Comparison of ENCODE assay signal across 8 cellular contexts in genomic region chr5:58759745-58760144, GRCh38.
DNase-seq lines count a peak whose midpoint lies in the region; ATAC-seq and TF ChIP-seq lines count a peak whose summit lies in the region.

No MANE protein-coding gene starts in this region.

- no peaks in the 10 kb centered on the region for H3K27me3 Mint-ChIP-seq in CD4-positive, alpha-beta memory T cell
- H3K27me3 Mint-ChIP-seq in activated naive CD8-positive, alpha-beta T cell, result no peaks in the 10 kb centered on the region

- POLR2A ChIA-PET in CD4-positive, alpha-beta memory T cell (lab: Charles Lee; ENCODE audit: partially characterized antibody), result no interaction called here

- peak overlapping the region; percentile 49 to 95 (median 88) for H3K27ac Mint-ChIP-seq in CD4-positive, alpha-beta memory T cell
- no peak overlapping the region for H3K27ac Mint-ChIP-seq in activated naive CD8-positive, alpha-beta T cell

- DNase-seq in CD4-positive, alpha-beta memory T cell, result peak in 4 of 5 donors; percentile 23 to 34 (median 29)
- DNase-seq in mucosa of descending colon (no peak), activated gamma-delta T cell (lab: John Stamatoyannopoulos, UW) (no peak), NCI-H1048 (lab: John Stamatoyannopoulos, UW) (no peak)
- no peak for DNase-seq in stimulated activated CD8-positive, alpha-beta memory T cell treated with anti-CD3 and anti-CD28 coated beads, Interleukin-4, amount 100 ng/mL, for 48 hours

- peaks cover 22% of the 10 kb centered on the region for H3K4me1 ChIP-seq in CD4-positive, alpha-beta memory T cell (ENCODE audit: insufficient read depth, low read length)
- H3K4me1 ChIP-seq in mucosa of descending colon (ENCODE audit: low read depth), result no peaks in the 10 kb centered on the region

- intact Hi-C loops in CD4-positive, alpha-beta memory T cell (cut with micrococcal nuclease), result no loop called here
- intact Hi-C loops in mucosa of descending colon (cut with DNase I, micrococcal nuclease), result no loop called here

- H3K27ac ChIP-seq in CD4-positive, alpha-beta memory T cell (ENCODE audit: low read depth, low read length), result peak overlapping the region; percentile 34

- no peaks in the 10 kb centered on the region for H3K36me3 Mint-ChIP-seq in CD4-positive, alpha-beta memory T cell
- no peaks in the 10 kb centered on the region for H3K36me3 Mint-ChIP-seq in activated naive CD8-positive, alpha-beta T cell

- CTCF ChIA-PET in CD4-positive, alpha-beta memory T cell (lab: Charles Lee; ENCODE audit: partially characterized antibody), result no interaction called here

- peak overlapping the region; percentile 1 to 48 for H3K4me3 ChIP-seq in CD4-positive, alpha-beta memory T cell (ENCODE audit: low read length in 2 of 2)
- H3K4me3 ChIP-seq in mucosa of descending colon, result no peak overlapping the region

- no peaks in the 10 kb centered on the region for H3K36me3 ChIP-seq in CD4-positive, alpha-beta memory T cell (ENCODE audit: insufficient read depth, low read length)
- no peaks in the 10 kb centered on the region for H3K36me3 ChIP-seq in mucosa of descending colon (ENCODE audit: low read depth)

- H3K27me3 ChIP-seq in CD4-positive, alpha-beta memory T cell (ENCODE audit: insufficient read depth, low read length), result no peaks in the 10 kb centered on the region

- peaks cover 0 to 2% (median 0%) of the 10 kb centered on the region in 8 donors for H3K9me3 Mint-ChIP-seq in CD4-positive, alpha-beta memory T cell
- no peaks in the 10 kb centered on the region for H3K9me3 Mint-ChIP-seq in activated naive CD8-positive, alpha-beta T cell (ENCODE audit: low read depth)

- peak overlapping the region; percentile 83 to 92 (median 87) for H3K4me3 Mint-ChIP-seq in CD4-positive, alpha-beta memory T cell
- peak overlapping the region; percentile 68 for H3K4me3 Mint-ChIP-seq in activated naive CD8-positive, alpha-beta T cell

- TF ChIP-seq CTCF in mucosa of descending colon (IDR thresholded peaks at IDR 0.05), result no peak

- H3K4me1 Mint-ChIP-seq in CD4-positive, alpha-beta memory T cell, result peaks cover 29 to 35% (median 33%) of the 10 kb centered on the region in 4 donors
- H3K4me1 Mint-ChIP-seq in activated naive CD8-positive, alpha-beta T cell (ENCODE audit: low read depth), result peaks cover 26% of the 10 kb centered on the region

- peak; percentile 89 for ATAC-seq in GM19467 (IDR thresholded peaks at IDR 0.05; ENCODE audit: unreplicated experiment)
- ATAC-seq in HG03520 (IDR thresholded peaks at IDR 0.05; ENCODE audit: unreplicated experiment), result peak; percentile 86
- ATAC-seq in mucosa of descending colon, result peak; percentile 57

- no peaks in the 10 kb centered on the region for H3K9me3 ChIP-seq in CD4-positive, alpha-beta memory T cell (ENCODE audit: control insufficient read depth in 1 of 2, low read length in 2 of 2)
- H3K9me3 ChIP-seq in mucosa of descending colon, result no peaks in the 10 kb centered on the region

Comparison
In these comparisons a context has a peak if more than half of its experiments do, and no peak if none do; other contexts are left out.
1. DNase-seq: peak in CD4-positive, alpha-beta memory T cell (4 of 5); none in mucosa of descending colon (0 of 3), activated gamma-delta T cell (single experiment), stimulated activated CD8-positive, alpha-beta memory T cell treated with anti-CD3 and anti-CD28 coated beads, Interleukin-4, amount 100 ng/mL, for 48 hours (single experiment) and NCI-H1048 (single experiment).
2. Peak in every context shown above with its lines, with median percentiles within 50 percentile points of each other: ATAC-seq.